ENCODE assay signal across 17 cellular contexts in genomic region chr2:68294187-68294586, GRCh38. TPM values are rescaled to one million over a fixed set of nuclear protein-coding genes. Genes with fewer than 3 reads are reported as not detected.
"Had no signal": no experiment of that assay in that cellular context is flagged by ENCODE, and none has a peak within 500 bp of the region (broad histone marks: within the 10 kb centered on the region; RNA-seq: fewer than 3 reads in every experiment).

No MANE protein-coding gene starts in this region.

- DNase-seq: activated CD4-positive, alpha-beta T cell treated with anti-CD3 and anti-CD28 coated beads, Interleukin-2, amount 50 U/mL, for 4 hours; activated CD8-positive, alpha-beta memory T cell treated with anti-CD3 and anti-CD28 coated beads, Interleukin-2, amount 10 ng/mL, durations not matched to agents 7 days and 5 days; activated effector memory CD4-positive, alpha-beta T cell treated with anti-CD3 and anti-CD28 coated beads, Interleukin-2, amount 50 U/mL, for 16 hours; activated T-cell treated with anti-CD3 and anti-CD28 coated beads, Interleukin-2, amount 50 U/mL, for 24 hours; amygdala; foreskin melanocyte; heart left ventricle; left lung; mesenchymal stem cell; ovary; thyroid gland; uterus had no signal

- H3K27me3 ChIP-seq: heart left ventricle, left lung, ovary, thyroid gland, uterus had no signal

- H3K27me3 Mint-ChIP-seq: brain had no signal

- H3K4me3 Mint-ChIP-seq: activated CD8-positive, alpha-beta memory T cell treated with anti-CD3 and anti-CD28 coated beads, Interleukin-2, amount 10 ng/mL, durations not matched to agents 7 days and 5 days; activated naive CD8-positive, alpha-beta T cell; activated T-cell treated with anti-CD3 and anti-CD28 coated beads, Interleukin-2, amount 50 U/mL, for 24 hours; brain; nephron; T-helper 2 cell treated with Interferon-gamma antibody and Interleukin-4, amounts not matched to agents 5 μg/mL and 100 μg/mL, for 36 hours had no signal

- H3K27ac Mint-ChIP-seq: activated CD8-positive, alpha-beta memory T cell treated with anti-CD3 and anti-CD28 coated beads, Interleukin-2, amount 10 ng/mL, durations not matched to agents 7 days and 5 days; activated naive CD8-positive, alpha-beta T cell; activated T-cell treated with anti-CD3 and anti-CD28 coated beads, Interleukin-2, amount 50 U/mL, for 24 hours; brain; nephron; T-helper 2 cell treated with Interferon-gamma antibody and Interleukin-4, amounts not matched to agents 5 μg/mL and 100 μg/mL, for 36 hours had no signal

- H3K9me3 Mint-ChIP-seq: activated T-cell treated with anti-CD3 and anti-CD28 coated beads, Interleukin-2, amount 50 U/mL, for 24 hours; brain; nephron; T-helper 2 cell treated with Interferon-gamma antibody and Interleukin-4, amounts not matched to agents 5 μg/mL and 100 μg/mL, for 36 hours had no signal

- H3K9me3 ChIP-seq: heart left ventricle, left lung, ovary, thyroid gland, uterus had no signal

- H3K36me3 ChIP-seq: left lung, ovary, thyroid gland, uterus had no signal

- H3K4me3 ChIP-seq: heart left ventricle, left lung, ovary, smooth muscle cell, thyroid gland, uterus had no signal

- H3K4me1 ChIP-seq: thyroid gland, uterus had no signal

- H3K27ac ChIP-seq: heart left ventricle, left lung, ovary, thyroid gland, uterus had no signal

- H3K4me2 ChIP-seq: smooth muscle cell had no signal

- H3K36me3 Mint-ChIP-seq: activated CD8-positive, alpha-beta memory T cell treated with anti-CD3 and anti-CD28 coated beads, Interleukin-2, amount 10 ng/mL, durations not matched to agents 7 days and 5 days; activated naive CD8-positive, alpha-beta T cell; brain had no signal

RNA-seq across cellular contexts. Expression of gene CNRIP1, which starts 25.6 kb away (rescaled TPM):
- total RNA-seq: activated CD8-positive, alpha-beta memory T cell treated with anti-CD3 and anti-CD28 coated beads, Interleukin-2, amount 10 ng/mL, durations not matched to agents 7 days and 5 days had no signal
